Comparison of ENCODE assay signal across 26 cellular contexts in the genomic region with DNA sequence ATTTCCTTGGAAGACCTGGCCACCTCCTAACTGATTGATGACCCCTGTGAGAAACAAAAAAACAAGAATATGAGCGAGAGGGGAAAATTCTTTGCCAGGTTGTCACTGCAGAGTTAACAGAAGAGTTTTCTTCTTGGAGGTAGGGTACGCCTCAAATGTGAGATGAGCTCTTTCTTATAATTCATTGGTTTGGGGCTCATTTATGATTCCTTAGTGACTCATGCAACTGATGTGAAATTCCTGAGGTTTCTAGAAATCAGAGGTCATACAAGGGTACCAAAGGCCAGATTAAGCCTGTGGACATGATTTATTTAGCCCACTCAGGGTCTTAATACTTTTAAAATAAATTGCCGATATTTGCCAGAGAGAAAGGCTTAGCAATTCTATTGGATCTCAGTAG.
DNase-seq lines count a peak whose midpoint lies in the region; ATAC-seq and TF ChIP-seq lines count a peak whose summit lies in the region.
"Had no signal": no experiment of that assay in that cellular context is flagged by ENCODE, and none has a peak within 500 bp of the region (broad histone marks: within the 10 kb centered on the region; RNA-seq: fewer than 3 reads in every experiment).

No MANE protein-coding gene starts in this region.

- ATAC-seq in right cardiac atrium (no peak), HG02763 (IDR thresholded peaks at IDR 0.05; ENCODE audit: unreplicated experiment) (no peak)
- ATAC-seq: T-cell had no signal

- DNase-seq in A172 (ENCODE audit: low spot score) = peak; percentile 71
- DNase-seq in ELR (ENCODE audit: low read depth) = peak; percentile 2
- peak; percentile 47 for DNase-seq in LHCN-M2 (ENCODE audit: low read depth)
- DNase-seq in fibroblast of mammary gland (ENCODE audit: low read depth) = peak; percentile 23
- DNase-seq in right cardiac atrium = no peak
- no peak for DNase-seq in activated T-cell treated with anti-CD3 and anti-CD28 coated beads, Interleukin-2, amount 50 U/mL, for 1 hour
- DNase-seq in NCI-H2081 (lab: John Stamatoyannopoulos, UW) = no peak
- DNase-seq: CD8-positive, alpha-beta memory T cell; DMS 273 treated with DMSO at 0.1 percent for 48 hours; DMS79; Karpas-422; MV-4-11; NCI-H1105 treated with DMSO at 0.1 percent for 48 hours; NCI-H146; NCI-H1930; NCI-H526 treated with DMSO at 0.1 percent for 48 hours; Right ventricle myocardium superior; RPMI8226; T-cell had no signal

- intact Hi-C loops in right cardiac atrium (cut with DNase I) = no loop called here

- H3K27me3 ChIP-seq in right cardiac atrium (ENCODE audit: control insufficient read depth, insufficient read depth) = no peaks in the 10 kb centered on the region
- H3K27me3 ChIP-seq: SJSA1 had no signal

- H3K9me3 ChIP-seq in right cardiac atrium (ENCODE audit: control insufficient read depth, low read length) = no peaks in the 10 kb centered on the region
- H3K9me3 ChIP-seq: HAP-1, SJSA1 had no signal

- H3K27ac ChIP-seq in right cardiac atrium (ENCODE audit: low read length) = no peak overlapping the region
- H3K27ac ChIP-seq: 22Rv1, C4-2B, GM23248, HL-60, SJSA1 had no signal

- H3K4me3 ChIP-seq in fibroblast of mammary gland (ENCODE audit: control insufficient read depth, low read depth, low read length) (no peak overlapping the region), right cardiac atrium (ENCODE audit: low read length) (no peak overlapping the region)
- H3K4me3 ChIP-seq: GM23248, HAP-1, SJSA1 had no signal

- peaks cover 2% of the 10 kb centered on the region for H3K4me1 ChIP-seq in right cardiac atrium (ENCODE audit: control insufficient read depth, insufficient read depth, low read length)
- H3K4me1 ChIP-seq: SJSA1 had no signal

- 75% methylated on average over 3 of the region's 3 CpGs for WGBS in right cardiac atrium

- no peak for TF ChIP-seq CTCF in fibroblast of mammary gland (conservative IDR thresholded peaks at IDR 0.05; ENCODE audit: control insufficient read depth, insufficient read depth, low read depth, low read length)

Comparison
In these comparisons a context has a peak if more than half of its experiments do, and no peak if none do; other contexts are left out.
1. DNase-seq: peak in A172 (single experiment), ELR (single experiment), LHCN-M2 (single experiment) and fibroblast of mammary gland (single experiment); none in right cardiac atrium (0 of 3), activated T-cell treated with anti-CD3 and anti-CD28 coated beads, Interleukin-2, amount 50 U/mL, for 1 hour (single experiment) and NCI-H2081 (0 of 2).